ENCODE assay signal across 1 cellular context in genomic region chr16:680625-680945, GRCh38.
TF ChIP-seq lines count a peak whose summit lies in the region.

No MANE protein-coding gene starts in this region.

TF ChIP-seq in HEK293, 187 proteins besides CTCF, POLR2A, EP300 and RAD21 (continued from another document):
- TF ChIP-seq, protein P1, sequence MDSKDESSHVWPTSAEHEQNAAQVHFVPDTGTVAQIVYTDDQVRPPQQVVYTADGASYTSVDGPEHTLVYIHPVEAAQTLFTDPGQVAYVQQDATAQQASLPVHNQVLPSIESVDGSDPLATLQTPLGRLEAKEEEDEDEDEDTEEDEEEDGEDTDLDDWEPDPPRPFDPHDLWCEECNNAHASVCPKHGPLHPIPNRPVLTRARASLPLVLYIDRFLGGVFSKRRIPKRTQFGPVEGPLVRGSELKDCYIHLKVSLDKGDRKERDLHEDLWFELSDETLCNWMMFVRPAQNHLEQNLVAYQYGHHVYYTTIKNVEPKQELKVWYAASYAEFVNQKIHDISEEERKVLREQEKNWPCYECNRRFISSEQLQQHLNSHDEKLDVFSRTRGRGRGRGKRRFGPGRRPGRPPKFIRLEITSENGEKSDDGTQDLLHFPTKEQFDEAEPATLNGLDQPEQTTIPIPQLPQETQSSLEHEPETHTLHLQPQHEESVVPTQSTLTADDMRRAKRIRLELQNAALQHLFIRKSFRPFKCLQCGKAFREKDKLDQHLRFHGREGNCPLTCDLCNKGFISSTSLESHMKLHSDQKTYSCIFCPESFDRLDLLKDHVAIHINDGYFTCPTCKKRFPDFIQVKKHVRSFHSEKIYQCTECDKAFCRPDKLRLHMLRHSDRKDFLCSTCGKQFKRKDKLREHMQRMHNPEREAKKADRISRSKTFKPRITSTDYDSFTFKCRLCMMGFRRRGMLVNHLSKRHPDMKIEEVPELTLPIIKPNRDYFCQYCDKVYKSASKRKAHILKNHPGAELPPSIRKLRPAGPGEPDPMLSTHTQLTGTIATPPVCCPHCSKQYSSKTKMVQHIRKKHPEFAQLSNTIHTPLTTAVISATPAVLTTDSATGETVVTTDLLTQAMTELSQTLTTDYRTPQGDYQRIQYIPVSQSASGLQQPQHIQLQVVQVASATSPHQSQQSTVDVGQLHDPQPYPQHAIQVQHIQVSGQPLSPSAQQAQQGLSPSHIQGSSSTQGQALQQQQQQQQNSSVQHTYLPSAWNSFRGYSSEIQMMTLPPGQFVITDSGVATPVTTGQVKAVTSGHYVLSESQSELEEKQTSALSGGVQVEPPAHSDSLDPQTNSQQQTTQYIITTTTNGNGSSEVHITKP (tag by site-specific recombination; IDR thresholded peaks at IDR 0.05), result no peak
- no peak for TF ChIP-seq EGR2 (tag by site-specific recombination; IDR thresholded peaks at IDR 0.05; ENCODE audit: low read depth)
- no peak for TF ChIP-seq GLIS1 (tag by site-specific recombination; IDR thresholded peaks at IDR 0.05)
- TF ChIP-seq ZNF660 (tag by site-specific recombination; IDR thresholded peaks at IDR 0.05), result no peak
- TF ChIP-seq ZNF221 (tag by site-specific recombination; IDR thresholded peaks at IDR 0.05; ENCODE audit: borderline replicate concordance), result no peak
- TF ChIP-seq SCRT1 (tag by site-specific recombination; IDR thresholded peaks at IDR 0.05; ENCODE audit: borderline replicate concordance), result no peak
- TF ChIP-seq ZNF571 (tag by site-specific recombination; IDR thresholded peaks at IDR 0.05), result no peak
- TF ChIP-seq ZNF416 (tag by site-specific recombination; IDR thresholded peaks at IDR 0.05), result no peak
- TF ChIP-seq ZNF580 (tag by site-specific recombination; IDR thresholded peaks at IDR 0.05), result no peak
